In genomic region chr6:27154696-27155095, GRCh38 we compare ENCODE assay signal across 1 cellular context.
TF ChIP-seq lines count a peak whose summit lies in the region.

No MANE protein-coding gene starts in this region.

TF ChIP-seq in HCT116, 20 proteins besides CTCF, POLR2A, EP300 and RAD21 (continued from another document):
- TF ChIP-seq YY1 (IDR thresholded peaks at IDR 0.05; ENCODE audit: extremely low read depth, insufficient replicate concordance, low read depth, low read length), result no peak
- no peak for TF ChIP-seq CEBPB (IDR thresholded peaks at IDR 0.05; ENCODE audit: low read depth)
- TF ChIP-seq, protein P1, sequence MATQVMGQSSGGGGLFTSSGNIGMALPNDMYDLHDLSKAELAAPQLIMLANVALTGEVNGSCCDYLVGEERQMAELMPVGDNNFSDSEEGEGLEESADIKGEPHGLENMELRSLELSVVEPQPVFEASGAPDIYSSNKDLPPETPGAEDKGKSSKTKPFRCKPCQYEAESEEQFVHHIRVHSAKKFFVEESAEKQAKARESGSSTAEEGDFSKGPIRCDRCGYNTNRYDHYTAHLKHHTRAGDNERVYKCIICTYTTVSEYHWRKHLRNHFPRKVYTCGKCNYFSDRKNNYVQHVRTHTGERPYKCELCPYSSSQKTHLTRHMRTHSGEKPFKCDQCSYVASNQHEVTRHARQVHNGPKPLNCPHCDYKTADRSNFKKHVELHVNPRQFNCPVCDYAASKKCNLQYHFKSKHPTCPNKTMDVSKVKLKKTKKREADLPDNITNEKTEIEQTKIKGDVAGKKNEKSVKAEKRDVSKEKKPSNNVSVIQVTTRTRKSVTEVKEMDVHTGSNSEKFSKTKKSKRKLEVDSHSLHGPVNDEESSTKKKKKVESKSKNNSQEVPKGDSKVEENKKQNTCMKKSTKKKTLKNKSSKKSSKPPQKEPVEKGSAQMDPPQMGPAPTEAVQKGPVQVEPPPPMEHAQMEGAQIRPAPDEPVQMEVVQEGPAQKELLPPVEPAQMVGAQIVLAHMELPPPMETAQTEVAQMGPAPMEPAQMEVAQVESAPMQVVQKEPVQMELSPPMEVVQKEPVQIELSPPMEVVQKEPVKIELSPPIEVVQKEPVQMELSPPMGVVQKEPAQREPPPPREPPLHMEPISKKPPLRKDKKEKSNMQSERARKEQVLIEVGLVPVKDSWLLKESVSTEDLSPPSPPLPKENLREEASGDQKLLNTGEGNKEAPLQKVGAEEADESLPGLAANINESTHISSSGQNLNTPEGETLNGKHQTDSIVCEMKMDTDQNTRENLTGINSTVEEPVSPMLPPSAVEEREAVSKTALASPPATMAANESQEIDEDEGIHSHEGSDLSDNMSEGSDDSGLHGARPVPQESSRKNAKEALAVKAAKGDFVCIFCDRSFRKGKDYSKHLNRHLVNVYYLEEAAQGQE (IDR thresholded peaks at IDR 0.05; ENCODE audit: low read depth), result no peak
- no peak for TF ChIP-seq JUND (IDR thresholded peaks at IDR 0.05)
- TF ChIP-seq MAX (IDR thresholded peaks at IDR 0.05), result no peak
- TF ChIP-seq EGR1 (IDR thresholded peaks at IDR 0.05; ENCODE audit: low read depth), result no peak
TF ChIP-seq in HCT116: peak in this region for 0.
